In the genomic region with DNA sequence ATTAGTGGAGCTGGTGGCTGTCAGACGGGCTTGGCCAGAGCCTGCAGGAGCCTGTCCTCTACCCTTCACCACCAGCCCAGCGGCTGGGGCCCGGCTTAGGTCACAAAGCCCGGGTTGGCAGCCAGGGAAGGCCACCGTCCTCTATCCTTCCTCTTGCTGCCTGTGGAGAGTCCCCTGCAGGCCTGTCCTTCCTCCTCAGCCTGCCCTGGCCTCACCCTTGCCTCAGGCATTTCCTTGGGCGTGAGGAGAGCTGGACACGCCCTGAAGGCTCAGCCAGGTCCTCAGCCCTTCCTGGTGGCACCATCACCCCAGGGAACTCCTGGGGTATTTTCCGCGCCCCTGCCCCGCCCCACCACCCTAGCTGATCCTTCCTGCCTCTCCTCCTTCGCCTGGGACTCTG, we compare ENCODE assay signal across 1 cellular context.
TF ChIP-seq lines count a peak whose summit lies in the region.

No MANE protein-coding gene starts in this region.

TF ChIP-seq in HCT116, 20 proteins besides CTCF, POLR2A, EP300 and RAD21 (continued from another document):
- TF ChIP-seq, protein P1, sequence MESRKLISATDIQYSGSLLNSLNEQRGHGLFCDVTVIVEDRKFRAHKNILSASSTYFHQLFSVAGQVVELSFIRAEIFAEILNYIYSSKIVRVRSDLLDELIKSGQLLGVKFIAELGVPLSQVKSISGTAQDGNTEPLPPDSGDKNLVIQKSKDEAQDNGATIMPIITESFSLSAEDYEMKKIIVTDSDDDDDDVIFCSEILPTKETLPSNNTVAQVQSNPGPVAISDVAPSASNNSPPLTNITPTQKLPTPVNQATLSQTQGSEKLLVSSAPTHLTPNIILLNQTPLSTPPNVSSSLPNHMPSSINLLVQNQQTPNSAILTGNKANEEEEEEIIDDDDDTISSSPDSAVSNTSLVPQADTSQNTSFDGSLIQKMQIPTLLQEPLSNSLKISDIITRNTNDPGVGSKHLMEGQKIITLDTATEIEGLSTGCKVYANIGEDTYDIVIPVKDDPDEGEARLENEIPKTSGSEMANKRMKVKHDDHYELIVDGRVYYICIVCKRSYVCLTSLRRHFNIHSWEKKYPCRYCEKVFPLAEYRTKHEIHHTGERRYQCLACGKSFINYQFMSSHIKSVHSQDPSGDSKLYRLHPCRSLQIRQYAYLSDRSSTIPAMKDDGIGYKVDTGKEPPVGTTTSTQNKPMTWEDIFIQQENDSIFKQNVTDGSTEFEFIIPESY (IDR thresholded peaks at IDR 0.05; ENCODE audit: extremely low read depth, insufficient replicate concordance, low read length): no peak
- TF ChIP-seq ZNF274 (IDR thresholded peaks at IDR 0.05; ENCODE audit: low read depth, low read length): no peak
- no peak for TF ChIP-seq ZFX (IDR thresholded peaks at IDR 0.05)
- no peak for TF ChIP-seq JUND (IDR thresholded peaks at IDR 0.05)
